ENCODE assay signal across 8 cellular contexts in the genomic region with DNA sequence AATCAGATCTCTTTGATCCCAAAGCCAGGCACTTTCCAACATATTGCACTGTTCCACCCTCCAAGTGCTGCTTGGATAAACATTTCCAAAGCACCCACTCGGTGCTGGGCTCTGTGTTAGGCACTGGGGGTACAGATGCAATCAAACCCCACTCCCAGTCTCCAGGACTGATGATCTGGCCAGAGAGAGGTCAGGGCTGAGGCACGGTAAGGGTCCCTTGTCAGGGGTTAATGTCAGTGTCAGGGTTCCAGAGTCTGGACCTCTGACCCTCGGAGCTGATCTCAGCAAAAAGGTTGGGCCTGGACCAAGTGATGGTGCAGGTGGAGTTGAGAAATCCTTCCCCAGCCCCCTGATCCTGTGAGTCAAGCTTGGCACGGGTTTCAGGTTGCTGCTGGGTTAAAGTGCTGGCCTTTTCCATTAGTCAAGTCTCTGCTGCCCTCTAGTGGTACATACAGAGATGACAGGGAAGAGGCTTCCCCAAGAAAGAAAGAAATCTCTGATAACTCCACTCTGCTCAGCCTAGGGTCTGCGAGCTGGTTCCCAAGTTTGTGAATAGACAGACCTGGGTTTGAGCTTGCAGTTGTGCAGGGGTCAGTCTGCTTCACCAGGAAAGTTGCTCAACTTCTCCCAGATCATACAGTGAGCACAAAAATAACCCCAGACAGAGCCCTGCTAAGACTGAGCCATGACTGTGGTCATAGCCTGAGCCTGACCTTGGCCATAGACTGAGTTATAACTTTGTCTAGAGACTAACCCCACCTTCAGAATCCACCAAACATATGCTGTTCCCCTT.
DNase-seq lines count a peak whose midpoint lies in the region; ATAC-seq and TF ChIP-seq lines count a peak whose summit lies in the region.

No MANE protein-coding gene starts in this region.

- H3K36me3 Mint-ChIP-seq in activated naive CD4-positive, alpha-beta T cell treated with anti-CD3 and anti-CD28 coated beads, Interleukin-2, amount 10 ng/mL, durations not matched to agents 7 days and 5 days = no peaks in the 10 kb centered on the region

- H3K27me3 Mint-ChIP-seq in activated naive CD4-positive, alpha-beta T cell treated with anti-CD3 and anti-CD28 coated beads, Interleukin-2, amount 10 ng/mL, durations not matched to agents 7 days and 5 days = no peaks in the 10 kb centered on the region

- CTCF ChIA-PET in activated naive CD4-positive, alpha-beta T cell treated with anti-CD3 and anti-CD28 coated beads, Interleukin-2, amount 10 ng/mL, durations not matched to agents 7 days and 5 days (lab: Charles Lee) = interaction anchor here (0.5 to 1.8 kb wide), 9 partner anchors 10 to 1671 kb away, joined by 3 to 7 read pairs (median 3); no protein-coding TSS in a partner anchor

- H3K4me1 ChIP-seq in prostate gland (replicated peaks) = no peaks in the 10 kb centered on the region

- no peak overlapping the region for H3K27ac Mint-ChIP-seq in activated naive CD4-positive, alpha-beta T cell treated with anti-CD3 and anti-CD28 coated beads, Interleukin-2, amount 10 ng/mL, durations not matched to agents 7 days and 5 days

- intact Hi-C loops in Right ventricle myocardium superior (cut with DNase I) = no loop called here
- intact Hi-C loops in prostate gland (cut with DNase I) = no loop called here

- no peaks in the 10 kb centered on the region for H3K9me3 ChIP-seq in prostate gland

- TF ChIP-seq CTCF in AG10803 (conservative IDR thresholded peaks at IDR 0.05; ENCODE audit: low read length) (peak; percentile 93), GM12864 (IDR thresholded peaks at IDR 0.05; ENCODE audit: low read depth, low read length, missing control alignments) (peak; percentile 88), prostate gland (IDR thresholded peaks at IDR 0.05) (peak; percentile 70 to 81 (median 73))

- ATAC-seq in Right ventricle myocardium superior (ENCODE audit: poor library complexity) (peak; percentile 85), HG03097 (IDR thresholded peaks at IDR 0.05; ENCODE audit: low FRiP score, unreplicated experiment) (no peak)

- H3K4me1 Mint-ChIP-seq in activated naive CD4-positive, alpha-beta T cell treated with anti-CD3 and anti-CD28 coated beads, Interleukin-2, amount 10 ng/mL, durations not matched to agents 7 days and 5 days = no peaks in the 10 kb centered on the region

- DNase-seq in AG10803 (ENCODE audit: low read depth) (peak; percentile 73), GM12864 (ENCODE audit: low read depth) (peak; percentile 13), HK-2 (ENCODE audit: unreplicated experiment) (peak; percentile 55), NCI-H82 treated with DMSO at 0.1 percent for 48 hours (lab: John Stamatoyannopoulos, UW; ENCODE audit: unreplicated experiment) (peak; percentile 69), Right ventricle myocardium superior (no peak), prostate gland (ENCODE audit: low spot score) (peak; percentile 65)
- DNase-seq in activated naive CD4-positive, alpha-beta T cell treated with anti-CD3 and anti-CD28 coated beads, Interleukin-2, amount 10 ng/mL, durations not matched to agents 7 days and 5 days = peak; percentile 56

- H3K4me3 ChIP-seq in AG10803 (ENCODE audit: low read length) (no peak overlapping the region), GM12864 (ENCODE audit: low read depth, low read length) (no peak overlapping the region), prostate gland (no peak overlapping the region)

- no peak for TF ChIP-seq POLR2A in prostate gland (IDR thresholded peaks at IDR 0.05)

- no peak overlapping the region for H3K4me3 Mint-ChIP-seq in activated naive CD4-positive, alpha-beta T cell treated with anti-CD3 and anti-CD28 coated beads, Interleukin-2, amount 10 ng/mL, durations not matched to agents 7 days and 5 days

- no peaks in the 10 kb centered on the region for H3K9me3 Mint-ChIP-seq in activated naive CD4-positive, alpha-beta T cell treated with anti-CD3 and anti-CD28 coated beads, Interleukin-2, amount 10 ng/mL, durations not matched to agents 7 days and 5 days

- H3K27ac ChIP-seq in prostate gland = no peak overlapping the region

- no peaks in the 10 kb centered on the region for H3K36me3 ChIP-seq in prostate gland

- no peaks in the 10 kb centered on the region for H3K27me3 ChIP-seq in prostate gland (replicated peaks; ENCODE audit: insufficient read depth)

- WGBS in prostate gland = 24% methylated on average over 5 of the region's 5 CpGs
